2 cellular contexts compared by ENCODE assay signal in genomic region chr15:26759991-26760390, GRCh38.
TF ChIP-seq lines count a peak whose summit lies in the region.

No MANE protein-coding gene starts in this region.

TF ChIP-seq in GM23338, 12 proteins besides CTCF, POLR2A, EP300 and RAD21 (continued from another document):
- TF ChIP-seq REST (IDR thresholded peaks at IDR 0.05; ENCODE audit: unreplicated experiment) (no peak), EZH2 (IDR thresholded peaks at IDR 0.05; ENCODE audit: low read depth, unreplicated experiment) (no peak), ZNF331 (CRISPR knock-in tag; IDR thresholded peaks at IDR 0.05; ENCODE audit: low read depth) (no peak), JUNB (IDR thresholded peaks at IDR 0.05; ENCODE audit: unreplicated experiment) (no peak), ZNF462 (CRISPR knock-in tag; IDR thresholded peaks at IDR 0.05) (no peak), ETS1 (IDR thresholded peaks at IDR 0.05) (no peak), ZNF114 (CRISPR knock-in tag; IDR thresholded peaks at IDR 0.05) (no peak), POLR2AphosphoS5 (IDR thresholded peaks at IDR 0.05; ENCODE audit: low read depth) (no peak), EZH2phosphoT487 (IDR thresholded peaks at IDR 0.05; ENCODE audit: unreplicated experiment) (no peak), STAT1 (IDR thresholded peaks at IDR 0.05; ENCODE audit: unreplicated experiment) (no peak), NANOG (IDR thresholded peaks at IDR 0.05; ENCODE audit: borderline replicate concordance) (no peak)

TF ChIP-seq in H1, 55 proteins besides CTCF, POLR2A, EP300 and RAD21 (continued from another document):
- TF ChIP-seq CEBPB (IDR thresholded peaks at IDR 0.05; ENCODE audit: low read depth, low read length) (no peak), HDAC6 (IDR thresholded peaks at IDR 0.05; ENCODE audit: low read depth, low read length) (no peak), TAF1 (IDR thresholded peaks at IDR 0.05; ENCODE audit: low read depth, low read length) (no peak), TEAD4 (IDR thresholded peaks at IDR 0.05; ENCODE audit: low read depth, low read length) (no peak), KDM1A (IDR thresholded peaks at IDR 0.05; ENCODE audit: borderline replicate concordance, low read length) (no peak)
